ENCODE assay signal across 8 cellular contexts in genomic region chr17:81342062-81342699, GRCh38. TPM values are rescaled to one million over a fixed set of nuclear protein-coding genes. Genes with fewer than 3 reads are reported as not detected.
A peak's percentile ranks its signal among the peaks of the same experiment; 100 is the strongest.
DNase-seq lines count a peak whose midpoint lies in the region; ATAC-seq and TF ChIP-seq lines count a peak whose summit lies in the region.

No MANE protein-coding gene starts in this region.

- H3K27me3 ChIP-seq in adrenal gland (no peaks in the 10 kb centered on the region), iPS-15b (ENCODE audit: control insufficient read depth, insufficient read depth, low read length) (peaks cover 49% of the 10 kb centered on the region)

- H3K4me1 Mint-ChIP-seq in activated T-cell treated with anti-CD3 and anti-CD28 coated beads, Interleukin-2, amount 50 U/mL, for 4 hours (ENCODE audit: low read depth): peaks cover 17% of the 10 kb centered on the region

- TF ChIP-seq POLR2A in adrenal gland (IDR thresholded peaks at IDR 0.05): no peak

- H3K9me3 Mint-ChIP-seq in activated T-cell treated with anti-CD3 and anti-CD28 coated beads, Interleukin-2, amount 50 U/mL, for 4 hours: no peaks in the 10 kb centered on the region

- intact Hi-C loops in adrenal gland (cut with DNase I): no loop called here

- H3K9me3 ChIP-seq in adrenal gland (replicated peaks in 1 of 3): no peaks in the 10 kb centered on the region
- H3K9me3 ChIP-seq in iPS-15b (ENCODE audit: control insufficient read depth, insufficient read depth, low read length): no peaks in the 10 kb centered on the region

- POLR2A ChIA-PET in HEK293T (lab: Yijun Ruan, JAX): interaction anchor here (1.1 to 1.9 kb wide), 2 partner anchors 47 to 53 kb away, joined by 3 to 5 read pairs; partner anchors contain the start of genes BAHCC1 and SLC38A10

- H3K4me1 ChIP-seq in adrenal gland (replicated peaks in 1 of 2) (peaks cover 45 to 60% of the 10 kb centered on the region in 2 donors), iPS-15b (ENCODE audit: control insufficient read depth, insufficient read depth, low read length) (peaks cover 8% of the 10 kb centered on the region)

- H3K27ac ChIP-seq in adrenal gland: peak overlapping the region in 4 of 5 donors; percentile 90 to 96 (median 94)

- H3K36me3 Mint-ChIP-seq in activated T-cell treated with anti-CD3 and anti-CD28 coated beads, Interleukin-2, amount 50 U/mL, for 4 hours (ENCODE audit: insufficient read depth): no peaks in the 10 kb centered on the region

- no peak overlapping the region for H3K4me3 Mint-ChIP-seq in activated T-cell treated with anti-CD3 and anti-CD28 coated beads, Interleukin-2, amount 50 U/mL, for 4 hours

- H3K4me3 ChIP-seq in adrenal gland (peak overlapping the region in 1 of 4 donors; percentile 78), iPS-15b (ENCODE audit: low read depth, low read length) (peak overlapping the region; percentile 54), skeletal muscle cell (ENCODE audit: low read depth, low read length) (peak overlapping the region; percentile 95)

- H3K9ac ChIP-seq in iPS-15b (ENCODE audit: low read depth, low read length): no peak overlapping the region

- DNase-seq in HEK293T (ENCODE audit: extremely low spot score) (no peak), adrenal gland (no peak), skeletal muscle cell (ENCODE audit: low read depth) (no peak), NCI-H510A (lab: John Stamatoyannopoulos, UW) (no peak), superior temporal gyrus (ENCODE audit: extremely low spot score) (no peak)
- no peak for DNase-seq in activated T-cell treated with anti-CD3 and anti-CD28 coated beads, Interleukin-2, amount 50 U/mL, for 4 hours

- ATAC-seq in GM18519 (IDR thresholded peaks at IDR 0.05; ENCODE audit: low FRiP score, unreplicated experiment): no peak
- no peak for ATAC-seq in activated T-cell treated with anti-CD3 and anti-CD28 coated beads, Interleukin-2, amount 50 U/mL, for 4 hours

- no peak for TF ChIP-seq CTCF in adrenal gland (IDR thresholded peaks at IDR 0.05)

- H3K36me3 ChIP-seq in adrenal gland (replicated peaks in 1 of 2) (no peaks in the 10 kb centered on the region), iPS-15b (ENCODE audit: control insufficient read depth, insufficient read depth, low read length) (no peaks in the 10 kb centered on the region)

- peaks cover 58% of the 10 kb centered on the region for H3K27me3 Mint-ChIP-seq in activated T-cell treated with anti-CD3 and anti-CD28 coated beads, Interleukin-2, amount 50 U/mL, for 4 hours (ENCODE audit: low read depth)

- CTCF ChIA-PET in HEK293T (lab: Yijun Ruan, JAX): no interaction called here

- 54 to 64% (median 61%) methylated on average over 27 of the region's 27 CpGs for WGBS in adrenal gland, 4 donors

TF ChIP-seq in HEK293T, 16 proteins besides CTCF, POLR2A, EP300 and RAD21:
- TF ChIP-seq L3MBTL2 (conservative IDR thresholded peaks at IDR 0.05) (peak; percentile 27; the same call in 1 of the 2 replicates), ZNF384 (IDR thresholded peaks at IDR 0.05) (no peak)

RNA-seq across cellular contexts. Expression of gene SLC38A10, which starts 47.1 kb away (rescaled TPM):
- 100 to 1,000 TPM in 5 of 8 donors, 10 to 100 TPM in 3; 67.4 to 163 (median 102) TPM for total RNA-seq in adrenal gland
- polyA plus RNA-seq in adrenal gland: 100 to 1,000 TPM in 2 of 3 donors, 10 to 100 TPM in 1; 17.6 to 190 (median 136) TPM
- total RNA-seq in activated T-cell treated with anti-CD3 and anti-CD28 coated beads, Interleukin-2, amount 50 U/mL, for 4 hours: 10 to 100 TPM; 45.7 to 58.6 (median 53.9) TPM

RNA-seq across cellular contexts. Expression of gene BAHCC1, which starts 53.1 kb away (rescaled TPM):
- total RNA-seq in adrenal gland: 10 to 100 TPM; 13.0 to 35.3 (median 19.2) TPM
- 10 to 100 TPM in 2 of 3 donors, 1 to 10 TPM in 1; 2.1 to 68.0 (median 18.2) TPM for polyA plus RNA-seq in adrenal gland
- total RNA-seq in activated T-cell treated with anti-CD3 and anti-CD28 coated beads, Interleukin-2, amount 50 U/mL, for 4 hours: under 1 TPM; 0.08 to 0.19 (median 0.08) TPM

Comparison
In these comparisons a context has a peak if more than half of its experiments do, and no peak if none do; other contexts are left out.
1. RNA of gene BAHCC1, which starts 53.1 kb away (total RNA-seq): 13.0 to 35.3 TPM in adrenal gland; 0.08 to 0.19 TPM in activated T-cell treated with anti-CD3 and anti-CD28 coated beads, Interleukin-2, amount 50 U/mL, for 4 hours; every median in the first group is over 10 times any median in the second.